In the genomic region with DNA sequence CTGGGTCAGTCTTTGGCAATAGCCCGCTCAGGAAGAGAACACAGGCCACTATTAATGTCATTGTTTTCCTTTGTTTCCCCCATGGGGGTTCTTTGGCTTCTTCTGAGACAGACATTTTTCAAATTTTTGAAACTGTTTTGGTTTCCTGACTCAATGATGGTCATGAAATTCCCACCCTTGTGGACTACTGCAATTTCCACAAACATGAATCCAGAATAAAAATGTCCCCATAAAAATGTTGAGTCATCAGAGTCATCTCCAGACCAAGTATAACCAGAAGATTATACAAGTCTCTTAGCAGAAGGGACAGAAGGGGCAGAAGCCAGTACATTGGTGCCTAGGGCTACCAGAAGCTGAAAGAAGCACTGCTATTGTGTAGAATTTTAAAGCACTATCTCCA, we compare ENCODE assay signal across 34 cellular contexts. TPM values are rescaled to one million over a fixed set of nuclear protein-coding genes. Genes with fewer than 3 reads are reported as not detected.
"Had no signal": no experiment of that assay in that cellular context is flagged by ENCODE, and none has a peak within 500 bp of the region (broad histone marks: within the 10 kb centered on the region; RNA-seq: fewer than 3 reads in every experiment).

No MANE protein-coding gene starts in this region.

- H3K27ac ChIP-seq: gastrocnemius medialis, hepatocyte, neutrophil, ovary, thoracic aorta, vagina had no signal

- H3K4me1 ChIP-seq: gastrocnemius medialis, vagina had no signal

- H3K27me3 ChIP-seq: gastrocnemius medialis, neutrophil, ovary, vagina had no signal

- H3K4me3 ChIP-seq: gastrocnemius medialis, hepatocyte, mucosa of descending colon, ovary, thoracic aorta, vagina had no signal

- FAIRE-seq: colon, keratinocyte, small intestine had no signal

- H2AFZ ChIP-seq: hepatocyte had no signal

- H3K9me3 ChIP-seq: gastrocnemius medialis, mucosa of descending colon, neutrophil, ovary, thoracic aorta, vagina had no signal

- H3K4me2 ChIP-seq: hepatocyte had no signal

- H3K36me3 ChIP-seq: gastrocnemius medialis, neutrophil, ovary, thoracic aorta, vagina had no signal

- H3K79me2 ChIP-seq: hepatocyte had no signal

- ATAC-seq: activated naive CD8-positive, alpha-beta T cell treated with anti-CD3 and anti-CD28 coated beads, Interleukin-2, amount 50 U/mL, for 24 hours; effector memory CD8-positive, alpha-beta T cell; gastrocnemius medialis; left cardiac atrium; left ventricle myocardium superior; mucosa of descending colon; sciatic nerve; stimulated activated effector memory CD8-positive, alpha-beta T cell treated with anti-CD3 and anti-CD28 coated beads, Interleukin-12 subunit alpha, Interleukin-12 subunit beta, amount 100 ng/mL, for 72 hours had no signal

- DNase-seq: activated CD4-positive, alpha-beta memory T cell treated with anti-CD3 and anti-CD28 coated beads for 36 hours; activated CD4-positive, alpha-beta T cell treated with anti-CD3 and anti-CD28 coated beads, Interleukin-2, amount 10 ng/mL, durations not matched to agents 24 days and 14 days; activated CD4-positive, CD25-positive, alpha-beta regulatory T cell treated with anti-CD3 and anti-CD28 coated beads, Interleukin-2, amount 50 U/mL, for 72 hours; activated CD8-positive, alpha-beta memory T cell treated with anti-CD3 and anti-CD28 coated beads, Interleukin-2, amount 50 U/mL, for 48 hours; activated gamma-delta T cell treated with Interleukin-2 at 50 U/mL for 16 hours; activated naive CD4-positive, alpha-beta T cell treated with anti-CD3 and anti-CD28 coated beads, Interleukin-2, amount 50 U/mL, for 16 hours; activated naive CD8-positive, alpha-beta T cell treated with anti-CD3 and anti-CD28 coated beads, Interleukin-2, amount 50 U/mL, for 24 hours; activated T-cell treated with anti-CD3 and anti-CD28 coated beads, Interleukin-2, amount 50 U/mL, for 24 hours; amygdala; effector memory CD8-positive, alpha-beta T cell; erythroblast; gastrocnemius medialis; glutamatergic neuron; left cardiac atrium; left ventricle myocardium superior; mucosa of descending colon; nephron progenitor cell; ovary; retina; small intestine; stimulated activated CD4-positive, alpha-beta T cell treated with anti-CD3 and anti-CD28 coated beads, Interleukin-4, amount 100 ng/mL, for 24 hours; T-helper 9 cell had no signal

RNA-seq across cellular contexts. Expression of a gene that starts 29.1 kb away (rescaled TPM):
- total RNA-seq: activated CD4-positive, alpha-beta memory T cell treated with anti-CD3 and anti-CD28 coated beads for 36 hours; gastrocnemius medialis; left cardiac atrium; left ventricle myocardium superior; lung microvascular endothelial cell; mesenteric fat pad; mucosa of descending colon; subcutaneous adipose tissue; T-helper 1 cell treated with Interleukin-12 subunit alpha and Interleukin-12 subunit beta and Interleukin-4 antibody, amounts not matched to agents 30 ng/mL and 1 ng/mL, for 36 hours; thoracic aorta; vagina had no signal
- polyA plus RNA-seq: keratinocyte had no signal
